Comparison of ENCODE assay signal across 8 cellular contexts in the genomic region with DNA sequence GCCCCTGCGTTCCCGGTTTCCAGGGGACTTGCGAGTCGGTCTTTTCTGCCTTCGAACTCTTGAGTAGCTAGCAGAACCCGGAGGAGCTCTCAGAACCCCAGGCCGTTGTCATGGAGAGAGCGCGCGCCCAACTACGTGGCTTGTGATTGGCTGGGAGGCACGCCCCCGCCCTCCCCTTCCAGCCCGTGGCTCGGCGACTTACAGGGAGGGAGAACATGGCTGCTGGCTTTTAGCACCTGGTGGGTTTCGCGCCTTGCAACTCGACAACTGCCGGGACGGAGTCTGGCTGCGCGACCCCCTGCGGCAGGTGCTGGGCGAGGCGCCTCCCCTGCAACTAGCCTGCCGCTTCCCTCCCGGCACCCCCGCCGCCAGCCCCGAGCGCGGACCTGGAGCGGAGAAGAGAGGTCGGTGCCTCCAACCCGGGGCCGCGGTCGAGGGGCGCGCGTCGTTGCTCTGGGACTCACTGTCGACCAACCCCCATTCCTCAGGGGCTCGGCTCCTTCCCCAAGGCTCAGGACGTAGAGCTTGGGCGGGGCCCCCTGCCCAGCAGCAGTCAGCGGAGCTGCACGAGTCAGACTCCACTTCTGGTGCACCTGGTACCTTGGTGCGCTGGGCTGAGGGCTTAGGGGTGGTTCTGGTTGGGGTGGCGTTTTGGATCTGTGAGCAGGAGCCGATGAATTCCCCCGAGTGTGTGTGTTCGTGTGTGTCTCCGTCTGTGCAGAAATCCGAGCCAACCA. TPM values are rescaled to one million over a fixed set of nuclear protein-coding genes. Genes with fewer than 3 reads are reported as not detected.
DNase-seq lines count a peak whose midpoint lies in the region; ATAC-seq, FAIRE-seq and TF ChIP-seq lines count a peak whose summit lies in the region.

No MANE protein-coding gene starts in this region.

- H3K27ac ChIP-seq in WERI-Rb-1 (peak overlapping the region; percentile 81), breast epithelium (peak overlapping the region; percentile 66 to 71), smooth muscle cell (ENCODE audit: low read depth) (no peak overlapping the region)

- H3K36me3 ChIP-seq in WERI-Rb-1, result peaks cover 13% of the 10 kb centered on the region
- H3K36me3 ChIP-seq in breast epithelium, result no peaks in the 10 kb centered on the region
- H3K36me3 ChIP-seq in smooth muscle cell (ENCODE audit: low read depth), result no peaks in the 10 kb centered on the region

- H3K4me2 ChIP-seq in smooth muscle cell, result peak overlapping the region; percentile 96

- TF ChIP-seq POLR2A in GM12892 (IDR thresholded peaks at IDR 0.05; ENCODE audit: low read depth, low read length), result peak; percentile 67; the same call in 1 of the 2 replicates
- TF ChIP-seq POLR2A in breast epithelium (IDR thresholded peaks at IDR 0.05), result no peak

- H4K20me1 ChIP-seq in smooth muscle cell (ENCODE audit: low read depth), result no peaks in the 10 kb centered on the region

- H3K4me3 ChIP-seq in WERI-Rb-1 (ENCODE audit: low read depth, low read length), result peak overlapping the region; percentile 64
- H3K4me3 ChIP-seq in breast epithelium, result peak overlapping the region; percentile 68 to 97 (median 89)
- peak overlapping the region; percentile 82 for H3K4me3 ChIP-seq in smooth muscle cell

- H3K9ac ChIP-seq in smooth muscle cell (ENCODE audit: low read depth), result peak overlapping the region; percentile 45

- H3K79me2 ChIP-seq in smooth muscle cell (ENCODE audit: low read depth), result peaks cover 5% of the 10 kb centered on the region

- TF ChIP-seq CTCF in WERI-Rb-1 (IDR thresholded peaks at IDR 0.05; ENCODE audit: low read depth, low read length), result no peak
- TF ChIP-seq CTCF in breast epithelium (IDR thresholded peaks at IDR 0.05), result no peak
- no peak for TF ChIP-seq CTCF in smooth muscle cell (IDR thresholded peaks at IDR 0.05; ENCODE audit: borderline replicate concordance, insufficient read depth, poor library complexity, severe bottlenecking)

- H2AFZ ChIP-seq in smooth muscle cell (ENCODE audit: low read depth), result peak overlapping the region; percentile 99

- H3K4me1 ChIP-seq in breast epithelium (no peaks in the 10 kb centered on the region), smooth muscle cell (ENCODE audit: low read depth) (peaks cover 3% of the 10 kb centered on the region)

- peak; percentile 67 for FAIRE-seq in GM12892 (lab: Jason Lieb, UNC)

- DNase-seq in GM12892 (ENCODE audit: insufficient read length), result peak; percentile 99
- DNase-seq in NCI-H2107 (lab: John Stamatoyannopoulos, UW), result peak; percentile 82
- peak; percentile 93 for DNase-seq in WERI-Rb-1
- DNase-seq in breast epithelium (ENCODE audit: low spot score in 2 of 2), result peak; percentile 90 to 91
- DNase-seq in iPS-NIHi7 (ENCODE audit: extremely low spot score), result peak; percentile 97
- peak; percentile 34 for DNase-seq in smooth muscle cell (lab: John Stamatoyannopoulos, UW; ENCODE audit: unreplicated experiment)
- DNase-seq in GF-D8 (lab: John Stamatoyannopoulos, UW), result no peak

- H3K9me3 ChIP-seq in WERI-Rb-1 (ENCODE audit: severe bottlenecking) (no peaks in the 10 kb centered on the region), breast epithelium (no peaks in the 10 kb centered on the region), smooth muscle cell (replicated peaks; ENCODE audit: low read depth) (no peaks in the 10 kb centered on the region)

- H3K27me3 ChIP-seq in WERI-Rb-1 (ENCODE audit: insufficient read depth, low read depth, severe bottlenecking) (no peaks in the 10 kb centered on the region), breast epithelium (no peaks in the 10 kb centered on the region), smooth muscle cell (ENCODE audit: low read depth) (no peaks in the 10 kb centered on the region)

- H3F3A ChIP-seq in smooth muscle cell (ENCODE audit: low read depth), result no peaks in the 10 kb centered on the region

- intact Hi-C loops in breast epithelium (cut with DNase I; ENCODE audit: low total_unique reads), result no loop called here

- peak; percentile 91 for ATAC-seq in HG02884 (IDR thresholded peaks at IDR 0.05; ENCODE audit: unreplicated experiment)

- 5% methylated on average over 30 of the region's 56 CpGs for WGBS in smooth muscle cell (ENCODE audit: low lambda C conversion rate)

RNA-seq across cellular contexts. Expression of a gene that starts 9.0 kb away (rescaled TPM):
- 15.0 TPM for polyA plus RNA-seq in GM12892 (2012; ENCODE audit: missing spikeins)
- total RNA-seq in breast epithelium (10 to 100 TPM; 35.7 to 40.6 (median 40.3) TPM), smooth muscle cell (35.1 and 35.5 TPM in 2 replicates)
- 14.2 and 14.9 TPM in 2 replicates for polyA plus RNA-seq in smooth muscle cell
